In genomic region chr20:62240015-62240685, GRCh38 we compare ENCODE assay signal across 1 cellular context.
TF ChIP-seq lines count a peak whose summit lies in the region.

No MANE protein-coding gene starts in this region.

TF ChIP-seq in IMR-90, 13 proteins besides CTCF, POLR2A, EP300 and RAD21:
- no peak for TF ChIP-seq RCOR1 (IDR thresholded peaks at IDR 0.05; ENCODE audit: insufficient replicate concordance, low read length)
- TF ChIP-seq MAZ (IDR thresholded peaks at IDR 0.05; ENCODE audit: borderline replicate concordance, low read depth, low read length), result no peak
- TF ChIP-seq BHLHE40 (IDR thresholded peaks at IDR 0.05; ENCODE audit: low read depth, low read length), result no peak
- TF ChIP-seq MXI1 (IDR thresholded peaks at IDR 0.05; ENCODE audit: borderline replicate concordance, low read depth, low read length), result no peak
- no peak for TF ChIP-seq MAFK (IDR thresholded peaks at IDR 0.05; ENCODE audit: low read depth, low read length)
- no peak for TF ChIP-seq ELK1 (IDR thresholded peaks at IDR 0.05; ENCODE audit: borderline replicate concordance, low read depth, low read length)
- no peak for TF ChIP-seq SMC3 (IDR thresholded peaks at IDR 0.05; ENCODE audit: low read depth, low read length)
- TF ChIP-seq CHD1 (IDR thresholded peaks at IDR 0.05; ENCODE audit: low read depth, low read length), result no peak
